Comparison of ENCODE assay signal across 18 cellular contexts in the genomic region with DNA sequence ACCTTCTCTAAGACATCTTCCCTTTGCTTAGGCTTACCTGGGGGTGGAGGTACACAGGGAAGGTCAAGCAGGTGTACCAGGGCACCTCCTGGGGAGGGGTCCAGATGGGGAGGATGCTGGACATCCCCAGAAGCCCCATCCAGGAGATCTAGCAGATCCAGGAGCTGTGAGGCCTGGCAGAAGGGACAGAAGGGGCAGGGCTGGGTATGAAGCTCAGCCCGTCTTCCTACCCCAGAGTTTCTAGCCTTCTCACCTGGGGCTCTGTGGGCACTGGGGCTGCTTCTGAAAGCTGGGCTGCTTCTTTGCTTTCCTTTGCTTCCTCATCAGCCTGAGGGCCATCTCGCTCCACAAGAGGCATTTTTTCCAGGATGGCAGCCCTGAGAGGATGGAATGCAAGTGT. TPM values are rescaled to one million over a fixed set of nuclear protein-coding genes. Genes with fewer than 3 reads are reported as not detected.
"Had no signal": no experiment of that assay in that cellular context is flagged by ENCODE, and none has a peak within 500 bp of the region (broad histone marks: within the 10 kb centered on the region; RNA-seq: fewer than 3 reads in every experiment).

No MANE protein-coding gene starts in this region.

- H3K27ac Mint-ChIP-seq: activated B cell treated with CpG ODN at 0.5 μM for 24 hours; activated CD4-positive, alpha-beta memory T cell treated with anti-CD3 and anti-CD28 coated beads, Interleukin-2, amount 10 ng/mL, durations not matched to agents 7 days and 5 days; endodermal cell; progenitor cell of endocrine pancreas had no signal

- H3K4me3 Mint-ChIP-seq: activated B cell treated with CpG ODN at 0.5 μM for 24 hours; activated CD4-positive, alpha-beta memory T cell treated with anti-CD3 and anti-CD28 coated beads, Interleukin-2, amount 10 ng/mL, durations not matched to agents 7 days and 5 days; activated naive CD4-positive, alpha-beta T cell treated with anti-CD3 and anti-CD28 coated beads, Interleukin-2, amount 50 U/mL, for 24 hours; endodermal cell; T-cell had no signal

- H3K27me3 Mint-ChIP-seq: activated B cell treated with CpG ODN at 0.5 μM for 24 hours; activated CD4-positive, alpha-beta memory T cell treated with anti-CD3 and anti-CD28 coated beads, Interleukin-2, amount 10 ng/mL, durations not matched to agents 7 days and 5 days; activated naive CD4-positive, alpha-beta T cell treated with anti-CD3 and anti-CD28 coated beads, Interleukin-2, amount 50 U/mL, for 24 hours; progenitor cell of endocrine pancreas; T-cell had no signal

- H3K4me3 ChIP-seq: lung, skin epidermis had no signal

- H3K27ac ChIP-seq: foreskin keratinocyte had no signal

- H3K27me3 ChIP-seq: foreskin keratinocyte had no signal

- H3K9me3 Mint-ChIP-seq: activated B cell treated with CpG ODN at 0.5 μM for 24 hours; activated CD4-positive, alpha-beta memory T cell treated with anti-CD3 and anti-CD28 coated beads, Interleukin-2, amount 10 ng/mL, durations not matched to agents 7 days and 5 days; activated naive CD4-positive, alpha-beta T cell treated with anti-CD3 and anti-CD28 coated beads, Interleukin-2, amount 50 U/mL, for 24 hours; endodermal cell; neural crest cell; T-cell had no signal

- DNase-seq: activated B cell treated with CpG ODN at 0.5 μM for 24 hours; activated CD4-positive, alpha-beta memory T cell treated with anti-CD3 and anti-CD28 coated beads, Interleukin-2, amount 10 ng/mL, durations not matched to agents 7 days and 5 days; activated CD4-positive, alpha-beta T cell treated with anti-CD3 and anti-CD28 coated beads for 48 hours; activated effector memory CD4-positive, alpha-beta T cell treated with anti-CD3 and anti-CD28 coated beads, Interleukin-2, amount 50 U/mL, for 16 hours; activated T-cell treated with anti-CD3 and anti-CD28 coated beads, Interleukin-2, amount 50 U/mL, for 48 hours; amniotic stem cell; endodermal cell; foreskin keratinocyte; hippocampal formation; midbrain; SK-N-SH; T-cell had no signal

- ATAC-seq: foreskin keratinocyte, T-cell had no signal

RNA-seq across cellular contexts. Expression of gene JPH4, which starts 17.3 kb away (rescaled TPM):
- total RNA-seq: activated CD4-positive, alpha-beta memory T cell treated with anti-CD3 and anti-CD28 coated beads, Interleukin-2, amount 10 ng/mL, durations not matched to agents 7 days and 5 days; fibroblast of lung; foreskin keratinocyte; progenitor cell of endocrine pancreas had no signal
